In genomic region chr14:85909581-85909980, GRCh38 we compare ENCODE assay signal across 18 cellular contexts.
DNase-seq lines count a peak whose midpoint lies in the region; ATAC-seq and TF ChIP-seq lines count a peak whose summit lies in the region.
"Had no signal": no experiment of that assay in that cellular context is flagged by ENCODE, and none has a peak within 500 bp of the region (broad histone marks: within the 10 kb centered on the region; RNA-seq: fewer than 3 reads in every experiment).

No MANE protein-coding gene starts in this region.

- peaks cover 4% of the 10 kb centered on the region for H3K9me3 Mint-ChIP-seq in nephron

- H3K36me3 ChIP-seq in mucosa of descending colon (ENCODE audit: low read depth), result no peaks in the 10 kb centered on the region
- H3K36me3 ChIP-seq: BLaER1 had no signal

- H3K4me1 ChIP-seq in mucosa of descending colon (ENCODE audit: low read depth), result no peaks in the 10 kb centered on the region

- H3K4me1 Mint-ChIP-seq in nephron, result peaks cover 15% of the 10 kb centered on the region
- H3K4me1 Mint-ChIP-seq: CD8-positive, alpha-beta memory T cell had no signal

- intact Hi-C loops in mucosa of descending colon (cut with DNase I, micrococcal nuclease), result no loop called here

- H3K36me3 Mint-ChIP-seq in nephron (ENCODE audit: low read depth), result no peaks in the 10 kb centered on the region
- H3K36me3 Mint-ChIP-seq: CD8-positive, alpha-beta memory T cell had no signal

- H3K27me3 Mint-ChIP-seq in nephron (ENCODE audit: low read depth), result no peaks in the 10 kb centered on the region

- TF ChIP-seq CTCF in LNCaP clone FGC (IDR thresholded peaks at IDR 0.05; ENCODE audit: control insufficient read depth, extremely low read depth, insufficient read depth), result no peak
- TF ChIP-seq CTCF in choroid plexus epithelial cell (conservative IDR thresholded peaks at IDR 0.05; ENCODE audit: low read depth, low read length), result no peak
- TF ChIP-seq CTCF in nephron (IDR thresholded peaks at IDR 0.05; ENCODE audit: unreplicated experiment in 3 of 3), result no peak
- TF ChIP-seq CTCF in mucosa of descending colon (IDR thresholded peaks at IDR 0.05), result no peak

- H3K27ac Mint-ChIP-seq in nephron, result peak overlapping the region; percentile 14 to 33 (median 19)
- H3K27ac Mint-ChIP-seq: CD8-positive, alpha-beta memory T cell had no signal

- no peak overlapping the region for H3K4me3 Mint-ChIP-seq in nephron
- H3K4me3 Mint-ChIP-seq: CD8-positive, alpha-beta memory T cell had no signal

- no peak for ATAC-seq in GM18520 (IDR thresholded peaks at IDR 0.05; ENCODE audit: unreplicated experiment)
- no peak for ATAC-seq in mucosa of descending colon

- peaks cover 42% of the 10 kb centered on the region for H3K9me3 ChIP-seq in mucosa of descending colon
- H3K9me3 ChIP-seq: BLaER1 had no signal

- DNase-seq in LNCaP clone FGC (ENCODE audit: low read depth) (peak; percentile 95), NCI-H748 treated with DMSO at 0.1 percent for 48 hours (lab: John Stamatoyannopoulos, UW) (peak; percentile 27), choroid plexus epithelial cell (ENCODE audit: low read depth) (peak; percentile 12), NCI-H2171 (lab: John Stamatoyannopoulos, UW) (no peak), nucleus accumbens (lab: John Stamatoyannopoulos, UW) (no peak), mucosa of descending colon (no peak)
- DNase-seq: CD8-positive, alpha-beta memory T cell; DMS 273 treated with DMSO at 0.1 percent for 48 hours; EL; H7; NCI-H1436; NCI-H2029 treated with DMSO at 0.1 percent for 48 hours; NCI-H2227 treated with DMSO at 0.1 percent for 48 hours; NCI-H82; SIG-M5 had no signal

- H3K4me3 ChIP-seq in LNCaP clone FGC (ENCODE audit: low read depth, low read length) (no peak overlapping the region), choroid plexus epithelial cell (ENCODE audit: low read depth, low read length) (no peak overlapping the region), mucosa of descending colon (no peak overlapping the region)
- H3K4me3 ChIP-seq: BLaER1 had no signal

Comparison
In these comparisons a context has a peak if more than half of its experiments do, and no peak if none do; other contexts are left out.
1. DNase-seq: peak in LNCaP clone FGC (single experiment), NCI-H748 treated with DMSO at 0.1 percent for 48 hours (single experiment) and choroid plexus epithelial cell (single experiment); none in NCI-H2171 (single experiment), nucleus accumbens (0 of 56) and mucosa of descending colon (0 of 3).